ENCODE assay signal across 1 cellular context in the genomic region with DNA sequence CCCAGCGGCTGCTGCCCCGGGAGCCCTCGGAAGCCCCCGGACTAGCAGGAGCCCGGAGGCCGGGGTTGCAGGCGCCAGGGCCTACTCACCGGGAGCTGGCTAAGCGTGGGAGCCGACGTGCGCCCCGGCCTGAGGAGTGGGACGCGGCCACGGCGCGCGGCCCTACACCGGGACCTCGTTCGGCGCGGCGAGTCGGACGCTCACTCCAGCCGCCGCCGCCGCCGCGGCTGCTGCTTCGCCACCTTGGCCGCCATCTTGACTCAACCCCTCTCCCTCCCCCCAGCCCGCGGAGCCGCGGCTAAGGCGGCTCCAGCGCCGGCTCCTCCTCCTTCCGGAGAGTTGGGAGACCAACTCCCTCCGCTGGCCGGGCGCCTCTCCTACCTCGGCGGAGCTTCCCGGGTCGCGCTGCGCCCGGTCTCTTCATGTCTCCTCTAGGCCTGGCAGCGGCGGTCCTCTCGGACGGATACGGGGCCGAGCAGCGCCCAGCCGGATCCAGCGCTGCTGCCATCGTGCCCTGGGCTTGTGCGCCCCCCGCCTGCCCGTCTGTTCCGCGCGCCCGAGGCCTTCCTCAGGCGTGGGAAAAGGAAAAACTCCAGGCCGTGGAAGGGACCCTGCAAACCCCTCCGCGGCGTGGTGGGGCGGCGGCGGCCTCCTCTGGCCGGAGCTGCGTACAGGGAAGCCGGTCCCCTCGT.
TF ChIP-seq lines count a peak whose summit lies in the region.

Gene NCOR1, minus strand, starts transcription at position 262 of the 692 bp plus-strand sequence. CDS start 20,965 bp downstream, outside the sequence.

TF ChIP-seq in neural cell, 6 proteins besides CTCF, POLR2A, EP300 and RAD21 (continued from another document):
- TF ChIP-seq, protein P1, sequence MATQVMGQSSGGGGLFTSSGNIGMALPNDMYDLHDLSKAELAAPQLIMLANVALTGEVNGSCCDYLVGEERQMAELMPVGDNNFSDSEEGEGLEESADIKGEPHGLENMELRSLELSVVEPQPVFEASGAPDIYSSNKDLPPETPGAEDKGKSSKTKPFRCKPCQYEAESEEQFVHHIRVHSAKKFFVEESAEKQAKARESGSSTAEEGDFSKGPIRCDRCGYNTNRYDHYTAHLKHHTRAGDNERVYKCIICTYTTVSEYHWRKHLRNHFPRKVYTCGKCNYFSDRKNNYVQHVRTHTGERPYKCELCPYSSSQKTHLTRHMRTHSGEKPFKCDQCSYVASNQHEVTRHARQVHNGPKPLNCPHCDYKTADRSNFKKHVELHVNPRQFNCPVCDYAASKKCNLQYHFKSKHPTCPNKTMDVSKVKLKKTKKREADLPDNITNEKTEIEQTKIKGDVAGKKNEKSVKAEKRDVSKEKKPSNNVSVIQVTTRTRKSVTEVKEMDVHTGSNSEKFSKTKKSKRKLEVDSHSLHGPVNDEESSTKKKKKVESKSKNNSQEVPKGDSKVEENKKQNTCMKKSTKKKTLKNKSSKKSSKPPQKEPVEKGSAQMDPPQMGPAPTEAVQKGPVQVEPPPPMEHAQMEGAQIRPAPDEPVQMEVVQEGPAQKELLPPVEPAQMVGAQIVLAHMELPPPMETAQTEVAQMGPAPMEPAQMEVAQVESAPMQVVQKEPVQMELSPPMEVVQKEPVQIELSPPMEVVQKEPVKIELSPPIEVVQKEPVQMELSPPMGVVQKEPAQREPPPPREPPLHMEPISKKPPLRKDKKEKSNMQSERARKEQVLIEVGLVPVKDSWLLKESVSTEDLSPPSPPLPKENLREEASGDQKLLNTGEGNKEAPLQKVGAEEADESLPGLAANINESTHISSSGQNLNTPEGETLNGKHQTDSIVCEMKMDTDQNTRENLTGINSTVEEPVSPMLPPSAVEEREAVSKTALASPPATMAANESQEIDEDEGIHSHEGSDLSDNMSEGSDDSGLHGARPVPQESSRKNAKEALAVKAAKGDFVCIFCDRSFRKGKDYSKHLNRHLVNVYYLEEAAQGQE (IDR thresholded peaks at IDR 0.05; ENCODE audit: borderline replicate concordance) = no peak
- TF ChIP-seq TAF1 (IDR thresholded peaks at IDR 0.05; ENCODE audit: low read depth) (no peak), POLR2AphosphoS5 (IDR thresholded peaks at IDR 0.05) (peak; percentile 88), MXI1 (conservative IDR thresholded peaks at IDR 0.05; ENCODE audit: poor library complexity, severe bottlenecking) (peak; percentile 21)
